Comparison of ENCODE assay signal across 31 cellular contexts in genomic region chr9:18775969-18776368, GRCh38.
"Had no signal": no experiment of that assay in that cellular context is flagged by ENCODE, and none has a peak within 500 bp of the region (broad histone marks: within the 10 kb centered on the region; RNA-seq: fewer than 3 reads in every experiment).

No MANE protein-coding gene starts in this region.

- FAIRE-seq: astrocyte, small intestine had no signal

- H3K27ac ChIP-seq: esophagus muscularis mucosa, foreskin keratinocyte, heart right ventricle, lower lobe of right lung, neural progenitor cell, sigmoid colon, tibial nerve had no signal

- H3K4me3 Mint-ChIP-seq: activated CD4-positive, alpha-beta memory T cell treated with anti-CD3 and anti-CD28 coated beads for 36 hours; activated CD4-positive, alpha-beta T cell treated with anti-CD3 and anti-CD28 coated beads, Interleukin-2, amount 10 ng/mL, durations not matched to agents 24 days and 14 days; activated naive CD4-positive, alpha-beta T cell treated with anti-CD3 and anti-CD28 coated beads, Interleukin-2, amount 10 ng/mL, durations not matched to agents 7 days and 5 days; activated naive CD8-positive, alpha-beta T cell treated with anti-CD3 and anti-CD28 coated beads, Interleukin-2, amount 10 ng/mL, durations not matched to agents 7 days and 5 days; activated T-cell treated with anti-CD3 and anti-CD28 coated beads, Interleukin-2, amount 50 U/mL, for 24 hours; endodermal cell; naive thymus-derived CD8-positive, alpha-beta T cell; neural progenitor cell; stimulated activated memory B cell treated with anti-CD40 and anti-IgM and Interleukin-4, amounts not matched to agents 10 μg/mL and 1 μg/mL and 100 μg/mL, for 72 hours; stimulated activated naive CD8-positive, alpha-beta T cell treated with anti-CD3 and anti-CD28 coated beads, Interleukin-15, amount 100 ng/mL, for 72 hours; T-helper 1 cell treated with Interleukin-12 subunit alpha and Interleukin-12 subunit beta and Interleukin-4 antibody, amounts not matched to agents 30 μg/mL and 1 μg/mL, for 36 hours had no signal

- ATAC-seq: foreskin keratinocyte; naive thymus-derived CD8-positive, alpha-beta T cell; stimulated activated memory B cell treated with anti-CD40 and anti-IgM and Interleukin-4, amounts not matched to agents 10 μg/mL and 1 μg/mL and 100 μg/mL, for 72 hours had no signal

- H3K4me3 ChIP-seq: esophagus muscularis mucosa, heart right ventricle, lower lobe of right lung, neural progenitor cell, sigmoid colon, tibial nerve had no signal

- DNase-seq: activated CD4-positive, alpha-beta memory T cell treated with anti-CD3 and anti-CD28 coated beads for 36 hours; activated CD4-positive, alpha-beta T cell treated with anti-CD3 and anti-CD28 coated beads, Interleukin-2, amount 10 ng/mL, durations not matched to agents 24 days and 14 days; activated CD4-positive, CD25-positive, alpha-beta regulatory T cell treated with anti-CD3 and anti-CD28 coated beads, Interleukin-2, amount 50 U/mL, for 72 hours; activated CD8-positive, alpha-beta memory T cell treated with anti-CD3 and anti-CD28 coated beads, Interleukin-2, amount 50 U/mL, for 4 hours; activated gamma-delta T cell; activated naive CD4-positive, alpha-beta T cell treated with anti-CD3 and anti-CD28 coated beads, Interleukin-2, amount 10 ng/mL, durations not matched to agents 7 days and 5 days; activated naive CD8-positive, alpha-beta T cell treated with anti-CD3 and anti-CD28 coated beads, Interleukin-2, amount 10 ng/mL, durations not matched to agents 7 days and 5 days; activated T-cell treated with anti-CD3 and anti-CD28 coated beads, Interleukin-2, amount 50 U/mL, for 24 hours; caudate nucleus; cortex of kidney; endodermal cell; foreskin keratinocyte; heart right ventricle; lower lobe of right lung; mesenchymal stem cell; naive thymus-derived CD8-positive, alpha-beta T cell; posterior cingulate gyrus; sigmoid colon; small intestine; stimulated activated CD4-positive, alpha-beta T cell treated with anti-CD3 and anti-CD28 coated beads, Interleukin-1b, Interleukin-23, amount 100 ng/mL, for 48 hours; stimulated activated CD4-positive, alpha-beta T cell treated with anti-CD3 and anti-CD28 coated beads, Interleukin-4, amount 100 ng/mL, for 4 hours; stimulated activated CD8-positive, alpha-beta memory T cell treated with anti-CD3 and anti-CD28 coated beads, Interleukin-4, amount 100 ng/mL, for 48 hours; stimulated activated naive CD8-positive, alpha-beta T cell treated with anti-CD3 and anti-CD28 coated beads, Interleukin-15, amount 100 ng/mL, for 72 hours; SW 1271; T-helper 9 cell had no signal

- H3K36me3 Mint-ChIP-seq: activated CD4-positive, alpha-beta memory T cell treated with anti-CD3 and anti-CD28 coated beads for 36 hours; activated naive CD4-positive, alpha-beta T cell treated with anti-CD3 and anti-CD28 coated beads, Interleukin-2, amount 10 ng/mL, durations not matched to agents 7 days and 5 days; activated naive CD8-positive, alpha-beta T cell treated with anti-CD3 and anti-CD28 coated beads, Interleukin-2, amount 10 ng/mL, durations not matched to agents 7 days and 5 days; naive thymus-derived CD8-positive, alpha-beta T cell; neural progenitor cell; stimulated activated memory B cell treated with anti-CD40 and anti-IgM and Interleukin-4, amounts not matched to agents 10 μg/mL and 1 μg/mL and 100 μg/mL, for 72 hours had no signal

- H3K36me3 ChIP-seq: lower lobe of right lung, neural progenitor cell, sigmoid colon, tibial nerve had no signal

- H3K4me1 ChIP-seq: foreskin keratinocyte, lower lobe of right lung, neural progenitor cell had no signal

- H3K27ac Mint-ChIP-seq: activated CD4-positive, alpha-beta memory T cell treated with anti-CD3 and anti-CD28 coated beads for 36 hours; activated CD4-positive, alpha-beta T cell treated with anti-CD3 and anti-CD28 coated beads, Interleukin-2, amount 10 ng/mL, durations not matched to agents 24 days and 14 days; activated naive CD4-positive, alpha-beta T cell treated with anti-CD3 and anti-CD28 coated beads, Interleukin-2, amount 10 ng/mL, durations not matched to agents 7 days and 5 days; activated naive CD8-positive, alpha-beta T cell treated with anti-CD3 and anti-CD28 coated beads, Interleukin-2, amount 10 ng/mL, durations not matched to agents 7 days and 5 days; activated T-cell treated with anti-CD3 and anti-CD28 coated beads, Interleukin-2, amount 50 U/mL, for 24 hours; endodermal cell; naive thymus-derived CD8-positive, alpha-beta T cell; neural progenitor cell; stimulated activated memory B cell treated with anti-CD40 and anti-IgM and Interleukin-4, amounts not matched to agents 10 μg/mL and 1 μg/mL and 100 μg/mL, for 72 hours; stimulated activated naive CD8-positive, alpha-beta T cell treated with anti-CD3 and anti-CD28 coated beads, Interleukin-15, amount 100 ng/mL, for 72 hours; T-helper 1 cell treated with Interleukin-12 subunit alpha and Interleukin-12 subunit beta and Interleukin-4 antibody, amounts not matched to agents 30 μg/mL and 1 μg/mL, for 36 hours had no signal

- H3K27me3 ChIP-seq: esophagus muscularis mucosa, foreskin keratinocyte, heart right ventricle, neural progenitor cell, sigmoid colon, tibial nerve had no signal

- H3K9me3 ChIP-seq: esophagus muscularis mucosa, heart right ventricle, lower lobe of right lung, sigmoid colon, tibial nerve had no signal

- H3K27me3 Mint-ChIP-seq: activated CD4-positive, alpha-beta memory T cell treated with anti-CD3 and anti-CD28 coated beads for 36 hours; activated naive CD4-positive, alpha-beta T cell treated with anti-CD3 and anti-CD28 coated beads, Interleukin-2, amount 10 ng/mL, durations not matched to agents 7 days and 5 days had no signal

- H3K4me1 Mint-ChIP-seq: activated CD4-positive, alpha-beta T cell treated with anti-CD3 and anti-CD28 coated beads, Interleukin-2, amount 10 ng/mL, durations not matched to agents 24 days and 14 days; activated naive CD4-positive, alpha-beta T cell treated with anti-CD3 and anti-CD28 coated beads, Interleukin-2, amount 10 ng/mL, durations not matched to agents 7 days and 5 days; activated naive CD8-positive, alpha-beta T cell treated with anti-CD3 and anti-CD28 coated beads, Interleukin-2, amount 10 ng/mL, durations not matched to agents 7 days and 5 days; naive thymus-derived CD8-positive, alpha-beta T cell; stimulated activated memory B cell treated with anti-CD40 and anti-IgM and Interleukin-4, amounts not matched to agents 10 μg/mL and 1 μg/mL and 100 μg/mL, for 72 hours; stimulated activated naive CD8-positive, alpha-beta T cell treated with anti-CD3 and anti-CD28 coated beads, Interleukin-15, amount 100 ng/mL, for 72 hours had no signal

- H3K9me3 Mint-ChIP-seq: activated CD4-positive, alpha-beta memory T cell treated with anti-CD3 and anti-CD28 coated beads for 36 hours; activated CD4-positive, alpha-beta T cell treated with anti-CD3 and anti-CD28 coated beads, Interleukin-2, amount 10 ng/mL, durations not matched to agents 24 days and 14 days; activated naive CD4-positive, alpha-beta T cell treated with anti-CD3 and anti-CD28 coated beads, Interleukin-2, amount 10 ng/mL, durations not matched to agents 7 days and 5 days; activated naive CD8-positive, alpha-beta T cell treated with anti-CD3 and anti-CD28 coated beads, Interleukin-2, amount 10 ng/mL, durations not matched to agents 7 days and 5 days; activated T-cell treated with anti-CD3 and anti-CD28 coated beads, Interleukin-2, amount 50 U/mL, for 24 hours; naive thymus-derived CD8-positive, alpha-beta T cell; neural progenitor cell; stimulated activated naive CD8-positive, alpha-beta T cell treated with anti-CD3 and anti-CD28 coated beads, Interleukin-15, amount 100 ng/mL, for 72 hours; T-helper 1 cell treated with Interleukin-12 subunit alpha and Interleukin-12 subunit beta and Interleukin-4 antibody, amounts not matched to agents 30 μg/mL and 1 μg/mL, for 36 hours had no signal
